24 cellular contexts compared by ENCODE assay signal in genomic region chr7:141641876-141642275, GRCh38.
DNase-seq lines count a peak whose midpoint lies in the region; ATAC-seq and TF ChIP-seq lines count a peak whose summit lies in the region.
"Had no signal": no experiment of that assay in that cellular context is flagged by ENCODE, and none has a peak within 500 bp of the region (broad histone marks: within the 10 kb centered on the region; RNA-seq: fewer than 3 reads in every experiment).

No MANE protein-coding gene starts in this region.

- no peak overlapping the region for H3K27ac ChIP-seq in RWPE2 (ENCODE audit: poor library complexity, severe bottlenecking)
- no peak overlapping the region for H3K27ac ChIP-seq in left ventricle myocardium inferior (replicated peaks)
- H3K27ac ChIP-seq: dorsolateral prefrontal cortex, HL-60, RWPE1, upper lobe of left lung had no signal

- H3K27me3 ChIP-seq in RWPE2 (ENCODE audit: insufficient read depth, poor library complexity, severe bottlenecking): no peaks in the 10 kb centered on the region
- no peaks in the 10 kb centered on the region for H3K27me3 ChIP-seq in left ventricle myocardium inferior (ENCODE audit: low read depth)
- H3K27me3 ChIP-seq: dorsolateral prefrontal cortex, upper lobe of left lung had no signal

- TF ChIP-seq CTCF in NB4 (IDR thresholded peaks at IDR 0.05; ENCODE audit: low read depth, low read length) (no peak), RWPE2 (IDR thresholded peaks at IDR 0.05; ENCODE audit: poor library complexity, severe bottlenecking) (peak; percentile 16), left ventricle myocardium inferior (IDR thresholded peaks at IDR 0.05; ENCODE audit: borderline replicate concordance) (peak; percentile 40), mucosa of descending colon (IDR thresholded peaks at IDR 0.05) (no peak)

- ATAC-seq in RWPE2 (ENCODE audit: low read depth) (no peak), mucosa of descending colon (no peak), GM19324 (IDR thresholded peaks at IDR 0.05; ENCODE audit: low FRiP score, unreplicated experiment) (no peak)
- ATAC-seq: activated T-cell treated with anti-CD3 and anti-CD28 coated beads, Interleukin-2, amount 50 U/mL, for 4 hours; naive thymus-derived CD8-positive, alpha-beta T cell had no signal

- peak; percentile 45 for DNase-seq in NCI-H2107 treated with DMSO at 0.1 percent for 48 hours (lab: John Stamatoyannopoulos, UW; ENCODE audit: unreplicated experiment)
- no peak for DNase-seq in NCI-H2107 (lab: John Stamatoyannopoulos, UW)
- peak; percentile 11 for DNase-seq in NB4 (ENCODE audit: low read depth)
- no peak for DNase-seq in RWPE2 (ENCODE audit: low spot score)
- DNase-seq in left ventricle myocardium inferior: no peak
- no peak for DNase-seq in MV-4-11 (lab: John Stamatoyannopoulos, UW)
- DNase-seq in mucosa of descending colon: no peak
- DNase-seq: activated CD4-positive, CD25-positive, alpha-beta regulatory T cell treated with anti-CD3 and anti-CD28 coated beads, Interleukin-2, amount 50 U/mL, for 72 hours; activated naive CD4-positive, alpha-beta T cell; activated T-cell treated with anti-CD3 and anti-CD28 coated beads, Interleukin-2, amount 50 U/mL, for 4 hours; amniotic stem cell; caudate nucleus; COR-L47; DMS79 treated with DMSO at 0.1 percent for 48 hours; dorsolateral prefrontal cortex; left cardiac atrium; mesendoderm; naive thymus-derived CD8-positive, alpha-beta T cell; NCI-H1694; right cardiac atrium; upper lobe of left lung had no signal

- H3K36me3 ChIP-seq in RWPE2 (ENCODE audit: low read depth) (peaks cover 43% of the 10 kb centered on the region), left ventricle myocardium inferior (peaks cover 20% of the 10 kb centered on the region), mucosa of descending colon (ENCODE audit: low read depth) (no peaks in the 10 kb centered on the region)

- intact Hi-C loops in left ventricle myocardium inferior (cut with micrococcal nuclease) (no loop called here), mucosa of descending colon (cut with DNase I, micrococcal nuclease) (no loop called here)

- H3K4me1 ChIP-seq in RWPE2 (ENCODE audit: insufficient read depth, poor library complexity, severe bottlenecking) (no peaks in the 10 kb centered on the region), left ventricle myocardium inferior (peaks cover 10% of the 10 kb centered on the region), mucosa of descending colon (ENCODE audit: low read depth) (no peaks in the 10 kb centered on the region)
- H3K4me1 ChIP-seq: upper lobe of left lung had no signal

- H3K4me3 ChIP-seq in NB4 (ENCODE audit: low read depth, low read length) (no peak overlapping the region), RWPE2 (ENCODE audit: severe bottlenecking) (no peak overlapping the region), left ventricle myocardium inferior (no peak overlapping the region), mucosa of descending colon (no peak overlapping the region)
- H3K4me3 ChIP-seq: dorsolateral prefrontal cortex, upper lobe of left lung had no signal

- TF ChIP-seq POLR2A in NB4 (IDR thresholded peaks at IDR 0.05; ENCODE audit: extremely low read depth, insufficient read length): no peak

- H3K9me3 ChIP-seq in RWPE2 (ENCODE audit: severe bottlenecking) (no peaks in the 10 kb centered on the region), left ventricle myocardium inferior (replicated peaks) (no peaks in the 10 kb centered on the region), mucosa of descending colon (no peaks in the 10 kb centered on the region)
- H3K9me3 ChIP-seq: upper lobe of left lung had no signal

Comparison
In these comparisons a context has a peak if more than half of its experiments do, and no peak if none do; other contexts are left out.
1. DNase-seq: peak in NCI-H2107 treated with DMSO at 0.1 percent for 48 hours (single experiment) and NB4 (single experiment); none in NCI-H2107 (single experiment), RWPE2 (single experiment), left ventricle myocardium inferior (single experiment), MV-4-11 (single experiment) and mucosa of descending colon (0 of 3).
2. CTCF ChIP-seq: peak in RWPE2 (single experiment) and left ventricle myocardium inferior (single experiment); none in NB4 (single experiment) and mucosa of descending colon (single experiment).